1 cellular context compared by ENCODE assay signal in the genomic region with DNA sequence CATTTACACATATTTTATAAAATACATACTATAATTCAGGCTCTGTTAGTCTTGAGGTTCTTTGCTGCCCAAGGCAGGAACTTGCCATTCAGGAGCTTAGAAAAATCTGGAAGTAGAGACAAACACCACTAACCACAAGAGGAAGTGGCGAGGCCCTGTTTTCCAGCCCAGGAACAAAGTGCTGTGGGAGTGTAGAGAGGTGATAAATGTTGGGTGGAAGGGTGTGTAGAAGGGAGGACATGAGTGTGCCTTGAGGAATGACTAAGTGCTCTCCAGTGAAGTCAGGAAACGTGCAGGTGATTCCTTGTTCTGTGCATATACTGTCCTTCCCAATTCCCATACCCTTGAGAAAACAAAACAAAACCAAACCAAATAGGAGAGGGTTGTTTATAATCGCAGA.
TF ChIP-seq lines count a peak whose summit lies in the region.

No MANE protein-coding gene starts in this region.

TF ChIP-seq in WTC11, 78 proteins besides CTCF, POLR2A, EP300 and RAD21 (continued from another document):
- TF ChIP-seq, protein P1, sequence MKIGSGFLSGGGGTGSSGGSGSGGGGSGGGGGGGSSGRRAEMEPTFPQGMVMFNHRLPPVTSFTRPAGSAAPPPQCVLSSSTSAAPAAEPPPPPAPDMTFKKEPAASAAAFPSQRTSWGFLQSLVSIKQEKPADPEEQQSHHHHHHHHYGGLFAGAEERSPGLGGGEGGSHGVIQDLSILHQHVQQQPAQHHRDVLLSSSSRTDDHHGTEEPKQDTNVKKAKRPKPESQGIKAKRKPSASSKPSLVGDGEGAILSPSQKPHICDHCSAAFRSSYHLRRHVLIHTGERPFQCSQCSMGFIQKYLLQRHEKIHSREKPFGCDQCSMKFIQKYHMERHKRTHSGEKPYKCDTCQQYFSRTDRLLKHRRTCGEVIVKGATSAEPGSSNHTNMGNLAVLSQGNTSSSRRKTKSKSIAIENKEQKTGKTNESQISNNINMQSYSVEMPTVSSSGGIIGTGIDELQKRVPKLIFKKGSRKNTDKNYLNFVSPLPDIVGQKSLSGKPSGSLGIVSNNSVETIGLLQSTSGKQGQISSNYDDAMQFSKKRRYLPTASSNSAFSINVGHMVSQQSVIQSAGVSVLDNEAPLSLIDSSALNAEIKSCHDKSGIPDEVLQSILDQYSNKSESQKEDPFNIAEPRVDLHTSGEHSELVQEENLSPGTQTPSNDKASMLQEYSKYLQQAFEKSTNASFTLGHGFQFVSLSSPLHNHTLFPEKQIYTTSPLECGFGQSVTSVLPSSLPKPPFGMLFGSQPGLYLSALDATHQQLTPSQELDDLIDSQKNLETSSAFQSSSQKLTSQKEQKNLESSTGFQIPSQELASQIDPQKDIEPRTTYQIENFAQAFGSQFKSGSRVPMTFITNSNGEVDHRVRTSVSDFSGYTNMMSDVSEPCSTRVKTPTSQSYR (CRISPR knock-in tag; IDR thresholded peaks at IDR 0.05): no peak
- TF ChIP-seq, protein P2, sequence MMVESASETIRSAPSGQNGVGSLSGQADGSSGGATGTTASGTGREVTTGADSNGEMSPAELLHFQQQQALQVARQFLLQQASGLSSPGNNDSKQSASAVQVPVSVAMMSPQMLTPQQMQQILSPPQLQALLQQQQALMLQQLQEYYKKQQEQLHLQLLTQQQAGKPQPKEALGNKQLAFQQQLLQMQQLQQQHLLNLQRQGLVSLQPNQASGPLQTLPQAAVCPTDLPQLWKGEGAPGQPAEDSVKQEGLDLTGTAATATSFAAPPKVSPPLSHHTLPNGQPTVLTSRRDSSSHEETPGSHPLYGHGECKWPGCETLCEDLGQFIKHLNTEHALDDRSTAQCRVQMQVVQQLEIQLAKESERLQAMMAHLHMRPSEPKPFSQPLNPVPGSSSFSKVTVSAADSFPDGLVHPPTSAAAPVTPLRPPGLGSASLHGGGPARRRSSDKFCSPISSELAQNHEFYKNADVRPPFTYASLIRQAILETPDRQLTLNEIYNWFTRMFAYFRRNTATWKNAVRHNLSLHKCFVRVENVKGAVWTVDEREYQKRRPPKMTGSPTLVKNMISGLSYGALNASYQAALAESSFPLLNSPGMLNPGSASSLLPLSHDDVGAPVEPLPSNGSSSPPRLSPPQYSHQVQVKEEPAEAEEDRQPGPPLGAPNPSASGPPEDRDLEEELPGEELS (CRISPR knock-in tag; IDR thresholded peaks at IDR 0.05): no peak
- TF ChIP-seq, protein P3, sequence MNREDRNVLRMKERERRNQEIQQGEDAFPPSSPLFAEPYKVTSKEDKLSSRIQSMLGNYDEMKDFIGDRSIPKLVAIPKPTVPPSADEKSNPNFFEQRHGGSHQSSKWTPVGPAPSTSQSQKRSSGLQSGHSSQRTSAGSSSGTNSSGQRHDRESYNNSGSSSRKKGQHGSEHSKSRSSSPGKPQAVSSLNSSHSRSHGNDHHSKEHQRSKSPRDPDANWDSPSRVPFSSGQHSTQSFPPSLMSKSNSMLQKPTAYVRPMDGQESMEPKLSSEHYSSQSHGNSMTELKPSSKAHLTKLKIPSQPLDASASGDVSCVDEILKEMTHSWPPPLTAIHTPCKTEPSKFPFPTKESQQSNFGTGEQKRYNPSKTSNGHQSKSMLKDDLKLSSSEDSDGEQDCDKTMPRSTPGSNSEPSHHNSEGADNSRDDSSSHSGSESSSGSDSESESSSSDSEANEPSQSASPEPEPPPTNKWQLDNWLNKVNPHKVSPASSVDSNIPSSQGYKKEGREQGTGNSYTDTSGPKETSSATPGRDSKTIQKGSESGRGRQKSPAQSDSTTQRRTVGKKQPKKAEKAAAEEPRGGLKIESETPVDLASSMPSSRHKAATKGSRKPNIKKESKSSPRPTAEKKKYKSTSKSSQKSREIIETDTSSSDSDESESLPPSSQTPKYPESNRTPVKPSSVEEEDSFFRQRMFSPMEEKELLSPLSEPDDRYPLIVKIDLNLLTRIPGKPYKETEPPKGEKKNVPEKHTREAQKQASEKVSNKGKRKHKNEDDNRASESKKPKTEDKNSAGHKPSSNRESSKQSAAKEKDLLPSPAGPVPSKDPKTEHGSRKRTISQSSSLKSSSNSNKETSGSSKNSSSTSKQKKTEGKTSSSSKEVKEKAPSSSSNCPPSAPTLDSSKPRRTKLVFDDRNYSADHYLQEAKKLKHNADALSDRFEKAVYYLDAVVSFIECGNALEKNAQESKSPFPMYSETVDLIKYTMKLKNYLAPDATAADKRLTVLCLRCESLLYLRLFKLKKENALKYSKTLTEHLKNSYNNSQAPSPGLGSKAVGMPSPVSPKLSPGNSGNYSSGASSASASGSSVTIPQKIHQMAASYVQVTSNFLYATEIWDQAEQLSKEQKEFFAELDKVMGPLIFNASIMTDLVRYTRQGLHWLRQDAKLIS (CRISPR knock-in tag; IDR thresholded peaks at IDR 0.05; ENCODE audit: borderline replicate concordance): no peak
- TF ChIP-seq OVOL2 (CRISPR knock-in tag; IDR thresholded peaks at IDR 0.05; ENCODE audit: borderline replicate concordance) (no peak), FOXJ3 (CRISPR knock-in tag; IDR thresholded peaks at IDR 0.05; ENCODE audit: borderline replicate concordance) (no peak), JUN (CRISPR knock-in tag; IDR thresholded peaks at IDR 0.05) (no peak), SMAD4 (CRISPR knock-in tag; IDR thresholded peaks at IDR 0.05) (no peak), FOXK1 (CRISPR knock-in tag; IDR thresholded peaks at IDR 0.05) (no peak)
- TF ChIP-seq, protein P4, sequence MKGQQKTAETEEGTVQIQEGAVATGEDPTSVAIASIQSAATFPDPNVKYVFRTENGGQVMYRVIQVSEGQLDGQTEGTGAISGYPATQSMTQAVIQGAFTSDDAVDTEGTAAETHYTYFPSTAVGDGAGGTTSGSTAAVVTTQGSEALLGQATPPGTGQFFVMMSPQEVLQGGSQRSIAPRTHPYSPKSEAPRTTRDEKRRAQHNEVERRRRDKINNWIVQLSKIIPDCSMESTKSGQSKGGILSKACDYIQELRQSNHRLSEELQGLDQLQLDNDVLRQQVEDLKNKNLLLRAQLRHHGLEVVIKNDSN (CRISPR knock-in tag; IDR thresholded peaks at IDR 0.05): no peak
- TF ChIP-seq, protein P5, sequence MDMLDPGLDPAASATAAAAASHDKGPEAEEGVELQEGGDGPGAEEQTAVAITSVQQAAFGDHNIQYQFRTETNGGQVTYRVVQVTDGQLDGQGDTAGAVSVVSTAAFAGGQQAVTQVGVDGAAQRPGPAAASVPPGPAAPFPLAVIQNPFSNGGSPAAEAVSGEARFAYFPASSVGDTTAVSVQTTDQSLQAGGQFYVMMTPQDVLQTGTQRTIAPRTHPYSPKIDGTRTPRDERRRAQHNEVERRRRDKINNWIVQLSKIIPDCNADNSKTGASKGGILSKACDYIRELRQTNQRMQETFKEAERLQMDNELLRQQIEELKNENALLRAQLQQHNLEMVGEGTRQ (CRISPR knock-in tag; IDR thresholded peaks at IDR 0.05): no peak
- TF ChIP-seq, protein P6, sequence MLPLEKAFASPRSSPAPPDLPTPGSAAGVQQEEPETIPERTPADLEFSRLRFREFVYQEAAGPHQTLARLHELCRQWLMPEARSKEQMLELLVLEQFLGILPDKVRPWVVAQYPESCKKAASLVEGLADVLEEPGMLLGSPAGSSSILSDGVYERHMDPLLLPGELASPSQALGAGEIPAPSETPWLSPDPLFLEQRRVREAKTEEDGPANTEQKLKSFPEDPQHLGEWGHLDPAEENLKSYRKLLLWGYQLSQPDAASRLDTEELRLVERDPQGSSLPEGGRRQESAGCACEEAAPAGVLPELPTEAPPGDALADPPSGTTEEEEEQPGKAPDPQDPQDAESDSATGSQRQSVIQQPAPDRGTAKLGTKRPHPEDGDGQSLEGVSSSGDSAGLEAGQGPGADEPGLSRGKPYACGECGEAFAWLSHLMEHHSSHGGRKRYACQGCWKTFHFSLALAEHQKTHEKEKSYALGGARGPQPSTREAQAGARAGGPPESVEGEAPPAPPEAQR (CRISPR knock-in tag; IDR thresholded peaks at IDR 0.05): no peak
- TF ChIP-seq, protein P7, sequence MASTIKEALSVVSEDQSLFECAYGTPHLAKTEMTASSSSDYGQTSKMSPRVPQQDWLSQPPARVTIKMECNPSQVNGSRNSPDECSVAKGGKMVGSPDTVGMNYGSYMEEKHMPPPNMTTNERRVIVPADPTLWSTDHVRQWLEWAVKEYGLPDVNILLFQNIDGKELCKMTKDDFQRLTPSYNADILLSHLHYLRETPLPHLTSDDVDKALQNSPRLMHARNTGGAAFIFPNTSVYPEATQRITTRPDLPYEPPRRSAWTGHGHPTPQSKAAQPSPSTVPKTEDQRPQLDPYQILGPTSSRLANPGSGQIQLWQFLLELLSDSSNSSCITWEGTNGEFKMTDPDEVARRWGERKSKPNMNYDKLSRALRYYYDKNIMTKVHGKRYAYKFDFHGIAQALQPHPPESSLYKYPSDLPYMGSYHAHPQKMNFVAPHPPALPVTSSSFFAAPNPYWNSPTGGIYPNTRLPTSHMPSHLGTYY (CRISPR knock-in tag; IDR thresholded peaks at IDR 0.05): no peak
- TF ChIP-seq, protein P8, sequence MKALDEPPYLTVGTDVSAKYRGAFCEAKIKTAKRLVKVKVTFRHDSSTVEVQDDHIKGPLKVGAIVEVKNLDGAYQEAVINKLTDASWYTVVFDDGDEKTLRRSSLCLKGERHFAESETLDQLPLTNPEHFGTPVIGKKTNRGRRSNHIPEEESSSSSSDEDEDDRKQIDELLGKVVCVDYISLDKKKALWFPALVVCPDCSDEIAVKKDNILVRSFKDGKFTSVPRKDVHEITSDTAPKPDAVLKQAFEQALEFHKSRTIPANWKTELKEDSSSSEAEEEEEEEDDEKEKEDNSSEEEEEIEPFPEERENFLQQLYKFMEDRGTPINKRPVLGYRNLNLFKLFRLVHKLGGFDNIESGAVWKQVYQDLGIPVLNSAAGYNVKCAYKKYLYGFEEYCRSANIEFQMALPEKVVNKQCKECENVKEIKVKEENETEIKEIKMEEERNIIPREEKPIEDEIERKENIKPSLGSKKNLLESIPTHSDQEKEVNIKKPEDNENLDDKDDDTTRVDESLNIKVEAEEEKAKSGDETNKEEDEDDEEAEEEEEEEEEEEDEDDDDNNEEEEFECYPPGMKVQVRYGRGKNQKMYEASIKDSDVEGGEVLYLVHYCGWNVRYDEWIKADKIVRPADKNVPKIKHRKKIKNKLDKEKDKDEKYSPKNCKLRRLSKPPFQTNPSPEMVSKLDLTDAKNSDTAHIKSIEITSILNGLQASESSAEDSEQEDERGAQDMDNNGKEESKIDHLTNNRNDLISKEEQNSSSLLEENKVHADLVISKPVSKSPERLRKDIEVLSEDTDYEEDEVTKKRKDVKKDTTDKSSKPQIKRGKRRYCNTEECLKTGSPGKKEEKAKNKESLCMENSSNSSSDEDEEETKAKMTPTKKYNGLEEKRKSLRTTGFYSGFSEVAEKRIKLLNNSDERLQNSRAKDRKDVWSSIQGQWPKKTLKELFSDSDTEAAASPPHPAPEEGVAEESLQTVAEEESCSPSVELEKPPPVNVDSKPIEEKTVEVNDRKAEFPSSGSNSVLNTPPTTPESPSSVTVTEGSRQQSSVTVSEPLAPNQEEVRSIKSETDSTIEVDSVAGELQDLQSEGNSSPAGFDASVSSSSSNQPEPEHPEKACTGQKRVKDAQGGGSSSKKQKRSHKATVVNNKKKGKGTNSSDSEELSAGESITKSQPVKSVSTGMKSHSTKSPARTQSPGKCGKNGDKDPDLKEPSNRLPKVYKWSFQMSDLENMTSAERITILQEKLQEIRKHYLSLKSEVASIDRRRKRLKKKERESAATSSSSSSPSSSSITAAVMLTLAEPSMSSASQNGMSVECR (CRISPR knock-in tag; IDR thresholded peaks at IDR 0.05; ENCODE audit: borderline replicate concordance): no peak
